Comparison of ENCODE assay signal across 1 cellular context in the genomic region with DNA sequence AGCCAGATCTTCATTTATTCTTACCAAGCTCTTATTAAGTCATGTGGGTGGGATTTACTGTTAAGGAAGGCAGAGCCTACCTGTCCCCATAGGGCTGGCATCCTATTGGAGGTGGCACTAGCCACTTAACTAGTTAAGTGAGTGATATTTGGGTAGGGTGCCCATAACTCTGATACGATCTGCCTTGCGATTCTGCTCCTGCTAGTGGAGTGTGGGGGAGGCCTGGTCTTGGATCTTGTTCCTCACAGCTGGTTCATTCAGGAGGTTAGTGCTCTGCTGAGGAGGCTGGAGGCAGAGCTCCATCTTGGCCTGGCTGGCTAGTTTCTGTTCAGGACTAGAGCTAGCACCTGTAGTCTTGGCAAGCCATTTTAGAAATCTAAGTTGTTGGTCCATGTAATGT.
TF ChIP-seq lines count a peak whose summit lies in the region.

No MANE protein-coding gene starts in this region.

TF ChIP-seq in H1, 55 proteins besides CTCF, POLR2A, EP300 and RAD21:
- TF ChIP-seq, protein P1, sequence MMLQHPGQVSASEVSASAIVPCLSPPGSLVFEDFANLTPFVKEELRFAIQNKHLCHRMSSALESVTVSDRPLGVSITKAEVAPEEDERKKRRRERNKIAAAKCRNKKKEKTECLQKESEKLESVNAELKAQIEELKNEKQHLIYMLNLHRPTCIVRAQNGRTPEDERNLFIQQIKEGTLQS (IDR thresholded peaks at IDR 0.05; ENCODE audit: insufficient read depth, low read depth, low read length) = no peak
- no peak for TF ChIP-seq KDM4A (IDR thresholded peaks at IDR 0.05; ENCODE audit: low read depth, low read length, severe bottlenecking)
- TF ChIP-seq KDM1A (IDR thresholded peaks at IDR 0.05; ENCODE audit: borderline replicate concordance, low read length) = no peak
- no peak for TF ChIP-seq HDAC2 (IDR thresholded peaks at IDR 0.05; ENCODE audit: borderline replicate concordance in 1 of 2, low read depth in 2 of 2, low read length in 2 of 2)
- no peak for TF ChIP-seq EGR1 (IDR thresholded peaks at IDR 0.05; ENCODE audit: borderline replicate concordance, low read depth, low read length)
- no peak for TF ChIP-seq CBX5 (IDR thresholded peaks at IDR 0.05; ENCODE audit: low read depth, low read length)
- no peak for TF ChIP-seq JUND (IDR thresholded peaks at IDR 0.05; ENCODE audit: low read length)
- TF ChIP-seq BRCA1 (IDR thresholded peaks at IDR 0.05; ENCODE audit: low read depth, low read length) = no peak
- TF ChIP-seq RNF2 (IDR thresholded peaks at IDR 0.05; ENCODE audit: borderline replicate concordance, low read depth, low read length, missing control alignments, poor library complexity, severe bottlenecking) = no peak
- TF ChIP-seq SIN3A (conservative IDR thresholded peaks at IDR 0.05 in 1 of 2, IDR thresholded peaks at IDR 0.05 in 1 of 2; ENCODE audit: low read depth in 1 of 2, low read length in 2 of 2) = no peak
- TF ChIP-seq NANOG (IDR thresholded peaks at IDR 0.05; ENCODE audit: insufficient read depth, low read depth, low read length, poor library complexity, severe bottlenecking) = no peak
- no peak for TF ChIP-seq YY1 (IDR thresholded peaks at IDR 0.05; ENCODE audit: low read depth, low read length)
- TF ChIP-seq RXRA (IDR thresholded peaks at IDR 0.05; ENCODE audit: insufficient read depth, low read depth, low read length) = no peak
- no peak for TF ChIP-seq HDAC6 (IDR thresholded peaks at IDR 0.05; ENCODE audit: low read depth, low read length)
- TF ChIP-seq TBP (IDR thresholded peaks at IDR 0.05; ENCODE audit: low read depth, low read length) = no peak
- TF ChIP-seq ASH2L (IDR thresholded peaks at IDR 0.05; ENCODE audit: low read length) = no peak
- no peak for TF ChIP-seq E2F6 (IDR thresholded peaks at IDR 0.05)
- no peak for TF ChIP-seq CHD2 (IDR thresholded peaks at IDR 0.05; ENCODE audit: low read length)
- no peak for TF ChIP-seq CBX8 (IDR thresholded peaks at IDR 0.05; ENCODE audit: borderline replicate concordance, low read depth, low read length)
- no peak for TF ChIP-seq CTBP2 (IDR thresholded peaks at IDR 0.05; ENCODE audit: borderline replicate concordance, insufficient read depth, insufficient read length, low read length)
TF ChIP-seq in H1: peak in this region for 0.
